In genomic region chrX:482702-483203, GRCh38 we compare ENCODE assay signal across 1 cellular context.
TF ChIP-seq lines count a peak whose summit lies in the region.

No MANE protein-coding gene starts in this region.

TF ChIP-seq in GM23338, 12 proteins besides CTCF, POLR2A, EP300 and RAD21:
- TF ChIP-seq ZNF462 (CRISPR knock-in tag; IDR thresholded peaks at IDR 0.05) = no peak
- no peak for TF ChIP-seq REST (IDR thresholded peaks at IDR 0.05; ENCODE audit: unreplicated experiment)
- TF ChIP-seq ZNF114 (CRISPR knock-in tag; IDR thresholded peaks at IDR 0.05) = no peak
- TF ChIP-seq JUNB (IDR thresholded peaks at IDR 0.05; ENCODE audit: unreplicated experiment) = no peak
- TF ChIP-seq ZNF331 (CRISPR knock-in tag; IDR thresholded peaks at IDR 0.05; ENCODE audit: low read depth) = no peak
- no peak for TF ChIP-seq EZH2phosphoT487 (IDR thresholded peaks at IDR 0.05; ENCODE audit: unreplicated experiment)
- TF ChIP-seq CREB1 (CRISPR knock-in tag; IDR thresholded peaks at IDR 0.05; ENCODE audit: low read depth) = no peak
- TF ChIP-seq EZH2 (IDR thresholded peaks at IDR 0.05; ENCODE audit: low read depth, unreplicated experiment) = no peak
- no peak for TF ChIP-seq ETS1 (IDR thresholded peaks at IDR 0.05)
- no peak for TF ChIP-seq POLR2AphosphoS5 (IDR thresholded peaks at IDR 0.05; ENCODE audit: low read depth)
- TF ChIP-seq STAT1 (IDR thresholded peaks at IDR 0.05; ENCODE audit: unreplicated experiment) = no peak
- no peak for TF ChIP-seq NANOG (IDR thresholded peaks at IDR 0.05; ENCODE audit: borderline replicate concordance)
